ENCODE assay signal across 1 cellular context in the genomic region with DNA sequence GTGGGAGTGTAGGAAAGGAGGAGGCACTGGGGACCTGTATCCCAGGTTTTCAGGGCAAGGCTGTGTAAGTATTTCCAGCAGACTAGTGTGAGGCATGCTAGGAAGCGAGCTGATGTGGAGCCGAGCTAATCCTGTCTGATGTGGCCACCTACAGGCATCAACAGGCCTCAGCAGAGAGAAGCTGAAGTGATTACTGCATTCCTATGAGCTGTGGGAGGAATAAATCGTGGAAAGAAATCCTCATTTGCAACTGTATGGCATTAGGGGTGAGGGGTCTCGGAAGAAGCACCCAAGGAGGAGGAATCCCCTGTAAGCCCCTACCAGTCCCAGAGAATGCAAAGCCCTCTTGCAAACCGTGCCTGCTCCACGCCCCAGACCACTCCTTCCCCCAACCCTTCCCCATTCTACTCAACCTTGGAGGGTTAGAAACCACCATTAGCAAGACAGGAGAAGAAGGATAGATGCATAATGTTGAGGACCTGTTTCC.
TF ChIP-seq lines count a peak whose summit lies in the region.

No MANE protein-coding gene starts in this region.

TF ChIP-seq in GM12878, 131 proteins besides CTCF, POLR2A, EP300 and RAD21 (continued from another document):
- no peak for TF ChIP-seq BCL3 (IDR thresholded peaks at IDR 0.05; ENCODE audit: borderline replicate concordance, insufficient read depth, low read depth, low read length, poor library complexity, severe bottlenecking)
- TF ChIP-seq SREBF2 (IDR thresholded peaks at IDR 0.05; ENCODE audit: low read length): no peak
- no peak for TF ChIP-seq SPI1 (IDR thresholded peaks at IDR 0.05; ENCODE audit: borderline replicate concordance, insufficient read depth, low read depth, low read length)
- TF ChIP-seq, protein P1, sequence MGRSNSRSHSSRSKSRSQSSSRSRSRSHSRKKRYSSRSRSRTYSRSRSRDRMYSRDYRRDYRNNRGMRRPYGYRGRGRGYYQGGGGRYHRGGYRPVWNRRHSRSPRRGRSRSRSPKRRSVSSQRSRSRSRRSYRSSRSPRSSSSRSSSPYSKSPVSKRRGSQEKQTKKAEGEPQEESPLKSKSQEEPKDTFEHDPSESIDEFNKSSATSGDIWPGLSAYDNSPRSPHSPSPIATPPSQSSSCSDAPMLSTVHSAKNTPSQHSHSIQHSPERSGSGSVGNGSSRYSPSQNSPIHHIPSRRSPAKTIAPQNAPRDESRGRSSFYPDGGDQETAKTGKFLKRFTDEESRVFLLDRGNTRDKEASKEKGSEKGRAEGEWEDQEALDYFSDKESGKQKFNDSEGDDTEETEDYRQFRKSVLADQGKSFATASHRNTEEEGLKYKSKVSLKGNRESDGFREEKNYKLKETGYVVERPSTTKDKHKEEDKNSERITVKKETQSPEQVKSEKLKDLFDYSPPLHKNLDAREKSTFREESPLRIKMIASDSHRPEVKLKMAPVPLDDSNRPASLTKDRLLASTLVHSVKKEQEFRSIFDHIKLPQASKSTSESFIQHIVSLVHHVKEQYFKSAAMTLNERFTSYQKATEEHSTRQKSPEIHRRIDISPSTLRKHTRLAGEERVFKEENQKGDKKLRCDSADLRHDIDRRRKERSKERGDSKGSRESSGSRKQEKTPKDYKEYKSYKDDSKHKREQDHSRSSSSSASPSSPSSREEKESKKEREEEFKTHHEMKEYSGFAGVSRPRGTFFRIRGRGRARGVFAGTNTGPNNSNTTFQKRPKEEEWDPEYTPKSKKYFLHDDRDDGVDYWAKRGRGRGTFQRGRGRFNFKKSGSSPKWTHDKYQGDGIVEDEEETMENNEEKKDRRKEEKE (IDR thresholded peaks at IDR 0.05): no peak
- no peak for TF ChIP-seq KAT2A (conservative IDR thresholded peaks at IDR 0.05; ENCODE audit: control insufficient read depth, low read depth, low read length)
- no peak for TF ChIP-seq ETV6 (conservative IDR thresholded peaks at IDR 0.05 in 1 of 2, IDR thresholded peaks at IDR 0.05 in 1 of 2; ENCODE audit: borderline replicate concordance in 1 of 2, low read depth in 1 of 2)
- no peak for TF ChIP-seq MTA3 (IDR thresholded peaks at IDR 0.05; ENCODE audit: borderline replicate concordance, low read length)
